16 cellular contexts compared by ENCODE assay signal in genomic region chr5:4901305-4901751, GRCh38.
DNase-seq lines count a peak whose midpoint lies in the region; ATAC-seq and TF ChIP-seq lines count a peak whose summit lies in the region.
"Had no signal": no experiment of that assay in that cellular context is flagged by ENCODE, and none has a peak within 500 bp of the region (broad histone marks: within the 10 kb centered on the region; RNA-seq: fewer than 3 reads in every experiment).

No MANE protein-coding gene starts in this region.

- no peaks in the 10 kb centered on the region for H3K36me3 ChIP-seq in GM23338 (ENCODE audit: insufficient read depth)
- H3K36me3 ChIP-seq in ovary = no peaks in the 10 kb centered on the region
- no peaks in the 10 kb centered on the region for H3K36me3 ChIP-seq in neural progenitor cell
- H3K36me3 ChIP-seq: BLaER1 treated with 17β-estradiol and CSF1 and Interleukin-3, amounts not matched to agents 10 nM and 100 nM; HAP-1 had no signal

- no peak for TF ChIP-seq CTCF in GM23338 (conservative IDR thresholded peaks at IDR 0.05; ENCODE audit: low read depth in 2 of 2)
- TF ChIP-seq CTCF in ovary (IDR thresholded peaks at IDR 0.05) = no peak
- TF ChIP-seq CTCF in nephron progenitor cell (IDR thresholded peaks at IDR 0.05) = no peak
- no peak for TF ChIP-seq CTCF in neural progenitor cell (IDR thresholded peaks at IDR 0.05)

- H3K36me3 Mint-ChIP-seq in GM23338 (ENCODE audit: low read depth) (no peaks in the 10 kb centered on the region), nephron progenitor cell (ENCODE audit: low read depth) (no peaks in the 10 kb centered on the region), neural progenitor cell (no peaks in the 10 kb centered on the region)
- H3K36me3 Mint-ChIP-seq: CD8-positive, alpha-beta T cell had no signal

- no peak overlapping the region for H3K4me3 Mint-ChIP-seq in GM23338
- no peak overlapping the region for H3K4me3 Mint-ChIP-seq in nephron progenitor cell
- H3K4me3 Mint-ChIP-seq in neural progenitor cell = no peak overlapping the region
- H3K4me3 Mint-ChIP-seq: B cell; CD8-positive, alpha-beta T cell; IgD-negative memory B cell had no signal

- no peak for DNase-seq in GM23338 (ENCODE audit: low spot score)
- DNase-seq in cerebellar cortex (ENCODE audit: low spot score) = peak; percentile 69
- peak; percentile 56 to 77 (median 67) for DNase-seq in ovary
- DNase-seq in HPDE6-E6E7 (ENCODE audit: extremely low spot score) = no peak
- no peak for DNase-seq in nephron progenitor cell
- no peak for DNase-seq in neural progenitor cell (ENCODE audit: low spot score)
- DNase-seq: Calu3; CD8-positive, alpha-beta T cell; DMS79 treated with DMSO at 0.1 percent for 48 hours had no signal

- H3K4me2 ChIP-seq in GM23338 (no peak overlapping the region), neural progenitor cell (no peak overlapping the region)
- H3K4me2 ChIP-seq: BLaER1 treated with 17β-estradiol and CSF1 and Interleukin-3, amounts not matched to agents 10 nM and 100 nM had no signal

- H3K9me3 ChIP-seq in ovary (no peaks in the 10 kb centered on the region), neural progenitor cell (ENCODE audit: low read depth) (no peaks in the 10 kb centered on the region)
- H3K9me3 ChIP-seq: BLaER1 treated with 17β-estradiol and CSF1 and Interleukin-3, amounts not matched to agents 10 nM and 100 nM; HAP-1 had no signal

- H3K4me3 ChIP-seq in GM23338 (no peak overlapping the region), ovary (no peak overlapping the region), neural progenitor cell (no peak overlapping the region)
- H3K4me3 ChIP-seq: BLaER1 treated with 17β-estradiol and CSF1 and Interleukin-3, amounts not matched to agents 10 nM and 100 nM; GM12878; HAP-1 had no signal

- H4K20me1 ChIP-seq in GM23338 (replicated peaks; ENCODE audit: insufficient read depth) (no peaks in the 10 kb centered on the region), neural progenitor cell (ENCODE audit: low read depth) (no peaks in the 10 kb centered on the region)
- H4K20me1 ChIP-seq: BLaER1 treated with 17β-estradiol and CSF1 and Interleukin-3, amounts not matched to agents 10 nM and 100 nM had no signal

- no peak overlapping the region for H3K27ac Mint-ChIP-seq in GM23338
- no peak overlapping the region for H3K27ac Mint-ChIP-seq in nephron progenitor cell
- H3K27ac Mint-ChIP-seq in neural progenitor cell = no peak overlapping the region
- H3K27ac Mint-ChIP-seq: B cell; CD8-positive, alpha-beta T cell had no signal

- H3K27me3 Mint-ChIP-seq in GM23338 (ENCODE audit: insufficient read depth, low read depth, poor library complexity) = no peaks in the 10 kb centered on the region
- H3K27me3 Mint-ChIP-seq in nephron progenitor cell (ENCODE audit: low read depth, poor library complexity) = peaks cover 17% of the 10 kb centered on the region
- no peaks in the 10 kb centered on the region for H3K27me3 Mint-ChIP-seq in neural progenitor cell (ENCODE audit: insufficient read depth, low read depth)
- H3K27me3 Mint-ChIP-seq: B cell had no signal

- H3K79me2 ChIP-seq in GM23338 (replicated peaks; ENCODE audit: insufficient read depth) (no peaks in the 10 kb centered on the region), neural progenitor cell (ENCODE audit: low read depth) (no peaks in the 10 kb centered on the region)

- H3K4me1 ChIP-seq in GM23338 (ENCODE audit: insufficient read depth) = no peaks in the 10 kb centered on the region
- peaks cover 23% of the 10 kb centered on the region for H3K4me1 ChIP-seq in ovary (ENCODE audit: insufficient read depth)
- no peaks in the 10 kb centered on the region for H3K4me1 ChIP-seq in neural progenitor cell
- H3K4me1 ChIP-seq: HAP-1 had no signal

- no peaks in the 10 kb centered on the region for H3K27me3 ChIP-seq in GM23338 (ENCODE audit: insufficient read depth)
- no peaks in the 10 kb centered on the region for H3K27me3 ChIP-seq in ovary
- no peaks in the 10 kb centered on the region for H3K27me3 ChIP-seq in neural progenitor cell
- H3K27me3 ChIP-seq: BLaER1 treated with 17β-estradiol and CSF1 and Interleukin-3, amounts not matched to agents 10 nM and 100 nM had no signal

- H3K9me3 Mint-ChIP-seq in GM23338 = no peaks in the 10 kb centered on the region
- H3K9me3 Mint-ChIP-seq in nephron progenitor cell = no peaks in the 10 kb centered on the region
- no peaks in the 10 kb centered on the region for H3K9me3 Mint-ChIP-seq in neural progenitor cell
- H3K9me3 Mint-ChIP-seq: CD8-positive, alpha-beta T cell had no signal

- H2AFZ ChIP-seq in GM23338 (peak overlapping the region; percentile 59; the same call in 1 of the 2 replicates), neural progenitor cell (replicated peaks) (no peak overlapping the region)

- TF ChIP-seq EP300 in ovary (IDR thresholded peaks at IDR 0.05) = no peak

- H3K27ac ChIP-seq in GM23338 (ENCODE audit: low read depth) (no peak overlapping the region), ovary (peak overlapping the region in 1 of 2 donors; percentile 80), neural progenitor cell (no peak overlapping the region)
- H3K27ac ChIP-seq: BLaER1 treated with 17β-estradiol and CSF1 and Interleukin-3, amounts not matched to agents 10 nM and 100 nM; HL-60 had no signal

- H3K4me1 Mint-ChIP-seq in GM23338 (no peaks in the 10 kb centered on the region), nephron progenitor cell (no peaks in the 10 kb centered on the region), neural progenitor cell (no peaks in the 10 kb centered on the region)
- H3K4me1 Mint-ChIP-seq: B cell had no signal

- WGBS in ovary, 3 donors = 8 to 19% (median 11%) methylated on average over 13 of the region's 13 CpGs

- H3F3A ChIP-seq in GM23338 (replicated peaks; ENCODE audit: low read depth) (no peaks in the 10 kb centered on the region), neural progenitor cell (ENCODE audit: low read depth) (no peaks in the 10 kb centered on the region)

- TF ChIP-seq POLR2A in ovary (IDR thresholded peaks at IDR 0.05) = no peak

- no peak overlapping the region for H3K9ac ChIP-seq in neural progenitor cell
- H3K9ac ChIP-seq: BLaER1 treated with 17β-estradiol and CSF1 and Interleukin-3, amounts not matched to agents 10 nM and 100 nM had no signal

- intact Hi-C loops in ovary (cut with DNase I) = loop anchor here in 2 of 4 donors (10.0 kb wide), 2 partner anchors 83 to 223 kb away; no protein-coding TSS in a partner anchor

- no peaks in the 10 kb centered on the region for H3K9me2 ChIP-seq in GM23338 (ENCODE audit: insufficient read depth)

- ATAC-seq in GM23338 = no peak
- ATAC-seq: CD8-positive, alpha-beta T cell; GM12878; HepG2 had no signal

TF ChIP-seq in GM23338, 12 proteins besides CTCF, POLR2A, EP300 and RAD21 (continues in another document):
- TF ChIP-seq REST (IDR thresholded peaks at IDR 0.05; ENCODE audit: unreplicated experiment) = no peak
- TF ChIP-seq JUNB (IDR thresholded peaks at IDR 0.05; ENCODE audit: unreplicated experiment) = no peak
- TF ChIP-seq ZNF331 (CRISPR knock-in tag; IDR thresholded peaks at IDR 0.05; ENCODE audit: low read depth) = no peak

Comparison
In these comparisons a context has a peak if more than half of its experiments do, and no peak if none do; other contexts are left out.
1. DNase-seq: peak in cerebellar cortex (single experiment) and ovary (5 of 5); none in GM23338 (single experiment), HPDE6-E6E7 (single experiment), nephron progenitor cell (single experiment) and neural progenitor cell (single experiment).